12 cellular contexts compared by ENCODE assay signal in genomic region chrX:110282922-110283321, GRCh38.
"Had no signal": no experiment of that assay in that cellular context is flagged by ENCODE, and none has a peak within 500 bp of the region (broad histone marks: within the 10 kb centered on the region; RNA-seq: fewer than 3 reads in every experiment).

No MANE protein-coding gene starts in this region.

- H2AFZ ChIP-seq: hepatocyte had no signal

- H3K36me3 ChIP-seq: esophagus squamous epithelium, lower lobe of right lung, neutrophil, right lobe of liver had no signal

- H3K4me2 ChIP-seq: hepatocyte had no signal

- DNase-seq: activated CD8-positive, alpha-beta memory T cell treated with anti-CD3 and anti-CD28 coated beads, Interleukin-2, amount 10 ng/mL, durations not matched to agents 7 days and 5 days; activated naive CD8-positive, alpha-beta T cell treated with anti-CD3 and anti-CD28 coated beads, Interleukin-2, amount 10 ng/mL, durations not matched to agents 7 days and 5 days; activated T-cell treated with anti-CD3 and anti-CD28 coated beads, Interleukin-2, amount 50 U/mL, for 4 hours; aorta; esophagus squamous epithelium; lower lobe of right lung; naive thymus-derived CD4-positive, alpha-beta T cell; right lobe of liver; stimulated activated CD4-positive, alpha-beta T cell treated with anti-CD3 and anti-CD28 coated beads, Interleukin-2, amount 100 ng/mL, for 24 hours; stimulated activated naive CD4-positive, alpha-beta T cell treated with Interleukin-2 at 50 U/mL for 16 hours had no signal

- ATAC-seq: activated CD8-positive, alpha-beta memory T cell treated with anti-CD3 and anti-CD28 coated beads, Interleukin-2, amount 10 ng/mL, durations not matched to agents 7 days and 5 days; activated T-cell treated with anti-CD3 and anti-CD28 coated beads, Interleukin-2, amount 50 U/mL, for 4 hours; lower lobe of right lung; naive thymus-derived CD4-positive, alpha-beta T cell; right lobe of liver had no signal

- H3K4me1 ChIP-seq: right lobe of liver had no signal

- H3K27ac ChIP-seq: hepatocyte, lower lobe of right lung, neutrophil, right lobe of liver had no signal

- H3K27me3 ChIP-seq: esophagus squamous epithelium, hepatocyte, neutrophil, right lobe of liver had no signal

- H3K4me3 ChIP-seq: esophagus squamous epithelium, hepatocyte, lower lobe of right lung, right lobe of liver had no signal

- H3K9me3 ChIP-seq: esophagus squamous epithelium, lower lobe of right lung, neutrophil, right lobe of liver had no signal
